15 cellular contexts compared by ENCODE assay signal in the genomic region with DNA sequence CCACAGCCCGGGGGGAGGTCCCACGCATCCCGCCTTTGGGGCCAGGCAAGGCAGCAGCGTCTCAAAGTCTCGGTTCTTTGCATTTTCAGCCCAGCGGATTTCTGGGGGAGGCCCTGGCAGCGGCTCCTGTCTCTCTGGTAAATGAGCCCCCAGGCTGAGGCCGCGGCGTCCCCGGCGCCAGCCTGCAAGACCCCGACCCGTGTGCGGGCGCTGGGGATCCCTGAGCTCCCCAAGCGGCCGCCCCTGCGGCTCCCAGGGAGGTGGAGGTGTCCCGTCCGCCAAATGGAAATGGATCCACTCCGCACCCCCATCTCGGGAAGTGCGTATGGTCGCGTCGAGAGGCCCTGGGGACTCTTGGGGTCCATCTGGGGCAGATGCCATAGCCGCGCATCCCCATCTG. TPM values are rescaled to one million over a fixed set of nuclear protein-coding genes. Genes with fewer than 3 reads are reported as not detected.
DNase-seq lines count a peak whose midpoint lies in the region; ATAC-seq and TF ChIP-seq lines count a peak whose summit lies in the region.
"Had no signal": no experiment of that assay in that cellular context is flagged by ENCODE, and none has a peak within 500 bp of the region (broad histone marks: within the 10 kb centered on the region; RNA-seq: fewer than 3 reads in every experiment).

No MANE protein-coding gene starts in this region.

- H3K9ac ChIP-seq in BLaER1 (no peak overlapping the region), neuronal stem cell (ENCODE audit: low read depth, low read length, poor library complexity) (no peak overlapping the region)

- no peak overlapping the region for H3K4me3 ChIP-seq in BLaER1
- no peak overlapping the region for H3K4me3 ChIP-seq in WERI-Rb-1 (ENCODE audit: low read depth, low read length)
- H3K4me3 ChIP-seq in neuronal stem cell (ENCODE audit: low read length in 2 of 2) = no peak overlapping the region
- H3K4me3 ChIP-seq: GM23338 had no signal

- no peak overlapping the region for H2AFZ ChIP-seq in neuronal stem cell (ENCODE audit: low read length)
- H2AFZ ChIP-seq: GM23338 had no signal

- H2BK12ac ChIP-seq in neuronal stem cell (ENCODE audit: low read length) = no peak overlapping the region

- DNase-seq in WERI-Rb-1 (no peak), mesothelial cell of epicardium (ENCODE audit: low spot score in 2 of 2, unreplicated experiment in 2 of 2) (no peak), neuronal stem cell (ENCODE audit: low spot score) (no peak), activated gamma-delta T cell (lab: John Stamatoyannopoulos, UW) (no peak), GF-D8 (lab: John Stamatoyannopoulos, UW) (no peak), nephron progenitor cell (no peak)
- DNase-seq: ACHN; CD4-positive, alpha-beta T cell; DMS79; H7 had no signal

- no peak overlapping the region for H3K4ac ChIP-seq in neuronal stem cell (ENCODE audit: low read length)

- no peak overlapping the region for H2BK120ac ChIP-seq in neuronal stem cell (ENCODE audit: low read depth, low read length)

- H4K20me1 ChIP-seq in BLaER1 = 0 out of 2 replicates have a peak, but pooled peaks cover 5% of the 10 kb centered on the region

- H3K36me3 ChIP-seq in BLaER1 = peaks cover 16% of the 10 kb centered on the region; the same call in 1 of the 2 replicates
- peaks cover 7% of the 10 kb centered on the region for H3K36me3 ChIP-seq in WERI-Rb-1
- H3K36me3 ChIP-seq in neuronal stem cell (replicated peaks in 1 of 2; ENCODE audit: control insufficient read depth in 2 of 2, insufficient read depth in 2 of 2, low read length in 2 of 2) = no peaks in the 10 kb centered on the region

- H2BK5ac ChIP-seq in neuronal stem cell (ENCODE audit: low read length) = peak overlapping the region; percentile 82

- no peak overlapping the region for H3K14ac ChIP-seq in neuronal stem cell (ENCODE audit: low read length)

- H3K79me1 ChIP-seq in neuronal stem cell (ENCODE audit: low read depth, low read length) = peaks cover 4% of the 10 kb centered on the region

- H3K9me3 Mint-ChIP-seq in mesothelial cell of epicardium (no peaks in the 10 kb centered on the region), nephron progenitor cell (no peaks in the 10 kb centered on the region)
- H3K9me3 Mint-ChIP-seq: CD4-positive, alpha-beta T cell; GM23338 had no signal

- H3K27ac ChIP-seq in BLaER1 (0 out of 2 replicates have a peak overlapping the region, but pooled peaks have one; percentile 30), WERI-Rb-1 (peak overlapping the region; percentile 73), neuronal stem cell (replicated peaks; ENCODE audit: low read length) (no peak overlapping the region)

- no peak overlapping the region for H4K8ac ChIP-seq in neuronal stem cell (ENCODE audit: low read depth, low read length)

- H3K27me3 ChIP-seq in BLaER1 (no peaks in the 10 kb centered on the region), WERI-Rb-1 (ENCODE audit: insufficient read depth, low read depth, severe bottlenecking) (no peaks in the 10 kb centered on the region), neuronal stem cell (ENCODE audit: control insufficient read depth in 3 of 3, insufficient read depth in 3 of 3, low read depth in 1 of 3, low read length in 3 of 3) (no peaks in the 10 kb centered on the region)

- H3K4me3 Mint-ChIP-seq in mesothelial cell of epicardium (no peak overlapping the region), nephron progenitor cell (no peak overlapping the region)
- H3K4me3 Mint-ChIP-seq: CD4-positive, alpha-beta T cell; GM23338 had no signal

- H2AK5ac ChIP-seq in neuronal stem cell (ENCODE audit: low read depth, low read length) = no peak overlapping the region

- peaks cover 56% of the 10 kb centered on the region for H3K4me1 ChIP-seq in BLaER1
- H3K4me1 ChIP-seq in neuronal stem cell (ENCODE audit: control insufficient read depth in 2 of 2, insufficient read depth in 1 of 2, low read depth in 1 of 2, low read length in 2 of 2) = peaks cover 15 to 19% of the 10 kb centered on the region in 2 donors

- no peak overlapping the region for H4K91ac ChIP-seq in neuronal stem cell (ENCODE audit: low read depth, low read length, poor library complexity)

- no peaks in the 10 kb centered on the region for H3K9me3 ChIP-seq in BLaER1
- H3K9me3 ChIP-seq in WERI-Rb-1 (ENCODE audit: severe bottlenecking) = no peaks in the 10 kb centered on the region
- no peaks in the 10 kb centered on the region for H3K9me3 ChIP-seq in neuronal stem cell (replicated peaks in 1 of 2; ENCODE audit: control insufficient read depth in 2 of 2, insufficient read depth in 1 of 2, low read depth in 1 of 2, low read length in 2 of 2)

- TF ChIP-seq CTCF in WERI-Rb-1 (IDR thresholded peaks at IDR 0.05; ENCODE audit: low read depth, low read length) (no peak), mesothelial cell of epicardium (IDR thresholded peaks at IDR 0.05; ENCODE audit: unreplicated experiment) (no peak), nephron progenitor cell (IDR thresholded peaks at IDR 0.05) (no peak)

- H3K18ac ChIP-seq in neuronal stem cell (ENCODE audit: low read length) = peak overlapping the region; percentile 89

- H3K27ac Mint-ChIP-seq in mesothelial cell of epicardium (peak overlapping the region; percentile 47), nephron progenitor cell (no peak overlapping the region)
- H3K27ac Mint-ChIP-seq: CD4-positive, alpha-beta T cell; GM23338 had no signal

- ATAC-seq in HG03354 (IDR thresholded peaks at IDR 0.05; ENCODE audit: poor library complexity, severe bottlenecking, unreplicated experiment) = no peak
- ATAC-seq: GM23338 had no signal

- H3K4me2 ChIP-seq in BLaER1 (no peak overlapping the region), neuronal stem cell (ENCODE audit: insufficient read depth, low read length, poor library complexity, severe bottlenecking) (no peak overlapping the region)
- H3K4me2 ChIP-seq: GM23338 had no signal

- H3K23ac ChIP-seq in neuronal stem cell (ENCODE audit: low read depth, low read length, poor library complexity) = peak overlapping the region; percentile 43

- WGBS in neuronal stem cell (ENCODE audit: extremely low coverage in 2 of 2, insufficient read length in 2 of 2, insufficient replicate concordance in 1 of 2), 2 donors = no CpG with 5 or more reads among the region's 29 CpGs

- H3K4me1 Mint-ChIP-seq in mesothelial cell of epicardium = peaks cover 12% of the 10 kb centered on the region
- H3K4me1 Mint-ChIP-seq in nephron progenitor cell = peaks cover 60% of the 10 kb centered on the region

- H2BK15ac ChIP-seq in neuronal stem cell (ENCODE audit: low read length) = no peak overlapping the region

- H3K36me3 Mint-ChIP-seq in mesothelial cell of epicardium (no peaks in the 10 kb centered on the region), nephron progenitor cell (ENCODE audit: low read depth) (no peaks in the 10 kb centered on the region)

- H3K27me3 Mint-ChIP-seq in mesothelial cell of epicardium (ENCODE audit: low read depth) (no peaks in the 10 kb centered on the region), nephron progenitor cell (ENCODE audit: low read depth, poor library complexity) (peaks cover 4% of the 10 kb centered on the region)
- H3K27me3 Mint-ChIP-seq: CD4-positive, alpha-beta T cell had no signal

RNA-seq across cellular contexts. Expression of a gene that starts 47.1 kb away (rescaled TPM):
- 0.16 to 0.31 TPM (median 0.18 TPM) in 3 replicates for total RNA-seq in mesothelial cell of epicardium
- 0.01 TPM for polyA plus RNA-seq in neuronal stem cell (2013, experiment 1 of 2)
- not detected for polyA plus RNA-seq in neuronal stem cell (2013, experiment 2 of 2)
- total RNA-seq: A172; CD4-positive, alpha-beta T cell; H7; HT-29 had no signal
